In the genomic region with DNA sequence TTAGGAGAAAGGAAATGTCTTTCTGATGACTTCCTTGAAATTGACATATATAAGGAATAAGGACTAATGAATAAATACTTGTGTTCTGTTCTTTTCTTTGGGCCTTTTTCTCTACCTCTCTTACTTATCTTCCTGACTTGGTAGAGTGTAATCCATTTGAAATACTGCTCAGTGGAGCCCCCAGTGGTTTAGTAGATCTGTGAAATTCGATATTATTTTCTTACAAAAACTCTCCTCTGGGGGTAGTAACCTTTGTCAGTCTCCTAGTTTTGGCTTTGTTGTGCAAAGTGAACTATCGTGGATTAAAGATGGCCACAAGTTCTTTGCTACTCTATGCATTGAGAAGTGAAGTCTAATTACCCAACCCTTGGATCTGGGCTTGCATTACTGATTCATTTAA, we compare ENCODE assay signal across 1 cellular context.
TF ChIP-seq lines count a peak whose summit lies in the region.

No MANE protein-coding gene starts in this region.

TF ChIP-seq in K562, 482 proteins besides CTCF, POLR2A, EP300 and RAD21 (continued from another document):
- 0 out of 4 replicates have a peak, but pooled peaks of 1 of the 2 experiments have one; percentile 14 for TF ChIP-seq MAZ (CRISPR knock-in tag; conservative IDR thresholded peaks at IDR 0.05 in 1 of 2, IDR thresholded peaks at IDR 0.05 in 1 of 2)
